ENCODE assay signal across 8 cellular contexts in the genomic region with DNA sequence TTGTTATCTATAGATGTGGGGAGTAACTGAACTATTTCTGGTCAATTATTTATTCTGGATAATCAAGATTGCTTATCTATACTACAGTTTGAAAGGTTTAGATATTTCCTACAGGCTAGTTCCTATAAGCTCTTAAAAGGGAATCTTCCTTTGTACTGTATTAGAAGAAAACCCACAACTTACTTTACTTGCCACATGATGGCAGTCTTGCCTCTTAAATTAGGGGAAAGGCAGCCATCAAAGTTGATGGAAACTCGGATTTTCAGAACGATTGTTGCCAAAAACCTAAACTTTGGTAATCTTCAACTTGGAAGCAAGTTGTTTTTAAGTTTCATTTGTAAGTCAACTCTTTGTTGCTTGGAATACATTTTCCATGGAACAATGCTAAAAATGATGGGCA.
A peak's percentile ranks its signal among the peaks of the same experiment; 100 is the strongest.
DNase-seq lines count a peak whose midpoint lies in the region; ATAC-seq and TF ChIP-seq lines count a peak whose summit lies in the region.
"Not testable (repeated sequence)": the region's sequence is repeated elsewhere in the genome, so short reads cannot be mapped to it uniquely, and the experiment has no call there.

No MANE protein-coding gene starts in this region.

- ATAC-seq in CD4-positive, alpha-beta T cell (ENCODE audit: poor library complexity), result peak; percentile 71
- ATAC-seq in GM21619 (IDR thresholded peaks at IDR 0.05; ENCODE audit: unreplicated experiment) (peak; percentile 88), lung (ENCODE audit: insufficient read depth, low FRiP score) (peak; percentile 47)
- not testable (repeated sequence) for ATAC-seq in Panc1
- ATAC-seq in stimulated activated effector memory CD8-positive, alpha-beta T cell treated with anti-CD3 and anti-CD28 coated beads, Interleukin-12 subunit alpha, Interleukin-12 subunit beta, amount 100 ng/mL, for 72 hours, result peak; percentile 58

- H3K4me1 Mint-ChIP-seq in CD4-positive, alpha-beta T cell (ENCODE audit: low read depth); stimulated activated effector memory CD8-positive, alpha-beta T cell treated with anti-CD3 and anti-CD28 coated beads, Interleukin-12 subunit alpha, Interleukin-12 subunit beta, amount 100 ng/mL, for 72 hours: not testable (repeated sequence)

- DNase-seq in CD4-positive, alpha-beta T cell, result peak in 1 of 10 experiments; percentile 1
- DNase-seq in LoVo (ENCODE audit: low spot score), result peak; percentile 6
- not testable (repeated sequence) for DNase-seq in Panc1 (ENCODE audit: low read depth, low spot score); lung (ENCODE audit: low spot score); stimulated activated effector memory CD8-positive, alpha-beta T cell treated with anti-CD3 and anti-CD28 coated beads, Interleukin-12 subunit alpha, Interleukin-12 subunit beta, amount 100 ng/mL, for 72 hours (ENCODE audit: low spot score in 2 of 2)
- DNase-seq in adipocyte (ENCODE audit: low read depth), result peak; percentile 46
- peak; percentile 20 to 48 for DNase-seq in fibroblast of lung (ENCODE audit: low read depth in 2 of 2)

- H3K79me2 ChIP-seq in fibroblast of lung (ENCODE audit: control insufficient read depth, insufficient read depth, low read length), result not testable (repeated sequence)

- not testable (repeated sequence) for H3K9me3 ChIP-seq in CD4-positive, alpha-beta T cell (ENCODE audit: control insufficient read depth, low read length); Panc1 (ENCODE audit: control insufficient read depth, insufficient read depth, low read depth, low read length); adipocyte (ENCODE audit: control insufficient read depth, low read length); fibroblast of lung (ENCODE audit: control insufficient read depth, insufficient read depth, low read depth, low read length); lung (ENCODE audit: control insufficient read depth in 2 of 2, insufficient read depth in 1 of 2, low read length in 1 of 2)

- H3K27me3 ChIP-seq in CD4-positive, alpha-beta T cell (ENCODE audit: control insufficient read depth, insufficient read depth, low read length); Panc1 (ENCODE audit: control insufficient read depth, insufficient read depth, low read length); adipocyte (replicated peaks; ENCODE audit: control insufficient read depth, insufficient read depth, low read length); fibroblast of lung (ENCODE audit: control insufficient read depth, insufficient read depth, low read length); lung (ENCODE audit: control insufficient read depth, insufficient read depth): not testable (repeated sequence)

- intact Hi-C loops in CD4-positive, alpha-beta T cell (cut with DNase I, micrococcal nuclease), result loop anchor here in 1 of 2 experiments (5.0 kb wide), 1 partner anchor 1503 kb away; no protein-coding TSS in a partner anchor
- intact Hi-C loops in Panc1 (cut with micrococcal nuclease; ENCODE audit: unreplicated experiment), result not testable (repeated sequence)

- H3K4me3 ChIP-seq in Panc1 (ENCODE audit: low read depth in 2 of 2, low read length in 2 of 2); adipocyte (ENCODE audit: low read length); fibroblast of lung (replicated peaks in 1 of 4; ENCODE audit: control extremely low read depth in 1 of 4, insufficient read depth in 1 of 4, low read depth in 3 of 4, low read length in 4 of 4); lung: not testable (repeated sequence)

- BruUV-seq in Panc1 (replicated peaks; lab: Mats Ljungman, UMichigan), result not testable (repeated sequence)

- 6 to 7% methylated on average over 2 of the region's 2 CpGs for WGBS in lung, 2 donors

- not testable (repeated sequence) for H3K4me2 ChIP-seq in fibroblast of lung (ENCODE audit: extremely low read depth, insufficient read depth, low read length)

- H4K20me1 ChIP-seq in fibroblast of lung (ENCODE audit: control insufficient read depth, extremely low read depth, insufficient read depth, low read length), result not testable (repeated sequence)

- peaks cover 48% of the 10 kb centered on the region for H3K36me3 Mint-ChIP-seq in CD4-positive, alpha-beta T cell (ENCODE audit: low read depth)
- peaks cover 41% of the 10 kb centered on the region for H3K36me3 Mint-ChIP-seq in stimulated activated effector memory CD8-positive, alpha-beta T cell treated with anti-CD3 and anti-CD28 coated beads, Interleukin-12 subunit alpha, Interleukin-12 subunit beta, amount 100 ng/mL, for 72 hours

- H3K4me3 Mint-ChIP-seq in CD4-positive, alpha-beta T cell; stimulated activated effector memory CD8-positive, alpha-beta T cell treated with anti-CD3 and anti-CD28 coated beads, Interleukin-12 subunit alpha, Interleukin-12 subunit beta, amount 100 ng/mL, for 72 hours: not testable (repeated sequence)

- TF ChIP-seq CTCF in CD4-positive, alpha-beta T cell (IDR thresholded peaks at IDR 0.05), result peak; percentile 35
- TF ChIP-seq CTCF in Panc1 (IDR thresholded peaks at IDR 0.05), result peak; percentile 34; the same call in 1 of the 2 replicates
- TF ChIP-seq CTCF in fibroblast of lung (conservative IDR thresholded peaks at IDR 0.05 in 1 of 2, IDR thresholded peaks at IDR 0.05 in 1 of 2; ENCODE audit: low read depth in 1 of 2, low read length in 2 of 2), result peak; percentile 24 to 27
- TF ChIP-seq CTCF in lung (IDR thresholded peaks at IDR 0.05; ENCODE audit: control extremely low read depth, extremely low read depth), result not testable (repeated sequence)

- H3K27ac Mint-ChIP-seq in CD4-positive, alpha-beta T cell; stimulated activated effector memory CD8-positive, alpha-beta T cell treated with anti-CD3 and anti-CD28 coated beads, Interleukin-12 subunit alpha, Interleukin-12 subunit beta, amount 100 ng/mL, for 72 hours: not testable (repeated sequence)

- H3K4me1 ChIP-seq in Panc1 (ENCODE audit: control insufficient read depth, insufficient read depth, low read length); adipocyte (ENCODE audit: control insufficient read depth, insufficient read depth, low read length); fibroblast of lung (ENCODE audit: control insufficient read depth, extremely low read depth, insufficient read depth, low read length); lung (ENCODE audit: control insufficient read depth in 2 of 2, insufficient read depth in 2 of 2, low read length in 2 of 2): not testable (repeated sequence)

- H3K9ac ChIP-seq in adipocyte (ENCODE audit: low read length); fibroblast of lung (ENCODE audit: insufficient read depth, low read length): not testable (repeated sequence)

- CTCF ChIA-PET in CD4-positive, alpha-beta T cell (lab: Charles Lee), result not testable (repeated sequence)
- CTCF ChIA-PET in Panc1 (lab: Charles Lee), result interaction anchor here (0.6 kb wide), 1 partner anchor 85 kb away, joined by 3 read pairs; no protein-coding TSS in a partner anchor

- H3K9me3 Mint-ChIP-seq in CD4-positive, alpha-beta T cell; stimulated activated effector memory CD8-positive, alpha-beta T cell treated with anti-CD3 and anti-CD28 coated beads, Interleukin-12 subunit alpha, Interleukin-12 subunit beta, amount 100 ng/mL, for 72 hours: not testable (repeated sequence)

- H2AFZ ChIP-seq in fibroblast of lung (ENCODE audit: low read length), result not testable (repeated sequence)

- not testable (repeated sequence) for H3K27ac ChIP-seq in CD4-positive, alpha-beta T cell (ENCODE audit: low read depth, low read length); Panc1 (ENCODE audit: low read length); fibroblast of lung (ENCODE audit: insufficient read depth, low read length); lung (ENCODE audit: low read depth in 1 of 2, low read length in 1 of 2)

- POLR2A ChIA-PET in CD4-positive, alpha-beta T cell (lab: Charles Lee); Panc1 (lab: Charles Lee): not testable (repeated sequence)

- H3K27me3 Mint-ChIP-seq in CD4-positive, alpha-beta T cell, result not testable (repeated sequence)

- in situ Hi-C loops in Panc1 (cut with HindIII; ENCODE audit: low pct_unique_long_range_greater_than_20kb, low sequenced_read_pairs), result not testable (repeated sequence)

- not testable (repeated sequence) for H3K36me3 ChIP-seq in Panc1 (ENCODE audit: control insufficient read depth, insufficient read depth, low read length); adipocyte (ENCODE audit: control insufficient read depth, insufficient read depth, low read length, severe bottlenecking); fibroblast of lung (ENCODE audit: control insufficient read depth, insufficient read depth, low read length); lung (ENCODE audit: control insufficient read depth in 2 of 2, insufficient read depth in 2 of 2, low read length in 2 of 2)
